8 cellular contexts compared by ENCODE assay signal in the genomic region with DNA sequence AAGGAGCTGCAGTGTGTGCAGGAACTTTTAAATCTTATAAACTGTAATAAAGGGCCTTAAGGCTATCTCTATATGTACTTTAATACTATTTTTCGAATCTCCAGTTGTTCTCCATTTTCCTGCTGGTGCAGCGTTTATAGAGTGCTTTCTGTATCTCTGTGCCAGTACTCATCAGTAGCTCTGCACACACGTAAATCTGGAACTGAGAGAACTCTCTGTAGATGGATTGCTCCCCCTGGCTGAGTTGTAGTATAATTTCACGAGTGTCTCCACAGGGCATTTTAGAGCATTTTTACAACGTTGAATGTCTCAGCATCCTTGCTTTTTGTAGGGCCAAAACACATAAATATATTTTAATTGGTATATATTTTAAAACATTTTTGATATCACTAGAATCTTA.
A peak's percentile ranks its signal among the peaks of the same experiment; 100 is the strongest.
DNase-seq lines count a peak whose midpoint lies in the region; ATAC-seq and TF ChIP-seq lines count a peak whose summit lies in the region.

No MANE protein-coding gene starts in this region.

- no peak overlapping the region for H3K27ac Mint-ChIP-seq in activated CD4-positive, alpha-beta T cell treated with anti-CD3 and anti-CD28 coated beads for 36 hours
- no peak overlapping the region for H3K27ac Mint-ChIP-seq in activated T-cell treated with anti-CD3 and anti-CD28 coated beads, Interleukin-2, amount 50 U/mL, for 24 hours

- DNase-seq in GM12865 (ENCODE audit: low read depth) (peak; percentile 6), Kasumi-1 (lab: John Stamatoyannopoulos, UW) (peak; percentile 66 to 72), OCI-M2 (lab: John Stamatoyannopoulos, UW; ENCODE audit: unreplicated experiment) (peak; percentile 19), heart right ventricle (peak in 1 of 2 donors; percentile 10), NCI-H187 treated with DMSO at 0.1 percent for 48 hours (lab: John Stamatoyannopoulos, UW) (no peak), T1000 (lab: John Stamatoyannopoulos, UW) (no peak)
- DNase-seq in activated CD4-positive, alpha-beta T cell treated with anti-CD3 and anti-CD28 coated beads for 36 hours = no peak
- DNase-seq in activated T-cell treated with anti-CD3 and anti-CD28 coated beads, Interleukin-2, amount 50 U/mL, for 24 hours = no peak

- TF ChIP-seq CTCF in GM12865 (IDR thresholded peaks at IDR 0.05; ENCODE audit: insufficient read depth, low read depth, low read length, missing control alignments) = peak; percentile 11
- TF ChIP-seq CTCF in heart right ventricle (IDR thresholded peaks at IDR 0.05) = peak in 7 of 9 donors; percentile 14 to 48 (median 32)

- no peaks in the 10 kb centered on the region for H3K27me3 Mint-ChIP-seq in activated CD4-positive, alpha-beta T cell treated with anti-CD3 and anti-CD28 coated beads for 36 hours
- H3K27me3 Mint-ChIP-seq in activated T-cell treated with anti-CD3 and anti-CD28 coated beads, Interleukin-2, amount 50 U/mL, for 24 hours = no peaks in the 10 kb centered on the region

- intact Hi-C loops in heart right ventricle (cut with DNase I) = no loop called here
- intact Hi-C loops in activated CD4-positive, alpha-beta T cell treated with anti-CD3 and anti-CD28 coated beads for 36 hours (cut with DNase I, micrococcal nuclease) = no loop called here

- no peak overlapping the region for H3K4me3 Mint-ChIP-seq in activated CD4-positive, alpha-beta T cell treated with anti-CD3 and anti-CD28 coated beads for 36 hours
- H3K4me3 Mint-ChIP-seq in activated T-cell treated with anti-CD3 and anti-CD28 coated beads, Interleukin-2, amount 50 U/mL, for 24 hours = no peak overlapping the region

- H3K27ac ChIP-seq in heart right ventricle = no peak overlapping the region

- no peaks in the 10 kb centered on the region for H3K27me3 ChIP-seq in heart right ventricle

- WGBS in heart right ventricle, 2 donors = 17 to 21% methylated on average over 5 of the region's 5 CpGs

- no peaks in the 10 kb centered on the region for H3K4me1 Mint-ChIP-seq in activated CD4-positive, alpha-beta T cell treated with anti-CD3 and anti-CD28 coated beads for 36 hours
- H3K4me1 Mint-ChIP-seq in activated T-cell treated with anti-CD3 and anti-CD28 coated beads, Interleukin-2, amount 50 U/mL, for 24 hours (ENCODE audit: low read depth) = no peaks in the 10 kb centered on the region

- no peaks in the 10 kb centered on the region for H3K4me1 ChIP-seq in heart right ventricle

- CTCF ChIA-PET in activated CD4-positive, alpha-beta T cell treated with anti-CD3 and anti-CD28 coated beads for 36 hours (lab: Charles Lee) = interaction anchor here (1.3 kb wide), 1 partner anchor 10 kb away, joined by 3 read pairs; no protein-coding TSS in a partner anchor

- H3K9me3 Mint-ChIP-seq in activated CD4-positive, alpha-beta T cell treated with anti-CD3 and anti-CD28 coated beads for 36 hours (ENCODE audit: low read depth) = no peaks in the 10 kb centered on the region
- H3K9me3 Mint-ChIP-seq in activated T-cell treated with anti-CD3 and anti-CD28 coated beads, Interleukin-2, amount 50 U/mL, for 24 hours = no peaks in the 10 kb centered on the region

- POLR2A ChIA-PET in activated CD4-positive, alpha-beta T cell treated with anti-CD3 and anti-CD28 coated beads for 36 hours (lab: Charles Lee) = no interaction called here

- H3K36me3 Mint-ChIP-seq in activated CD4-positive, alpha-beta T cell treated with anti-CD3 and anti-CD28 coated beads for 36 hours (ENCODE audit: low read depth) = no peaks in the 10 kb centered on the region
- H3K36me3 Mint-ChIP-seq in activated T-cell treated with anti-CD3 and anti-CD28 coated beads, Interleukin-2, amount 50 U/mL, for 24 hours (ENCODE audit: low read depth) = no peaks in the 10 kb centered on the region

- no peaks in the 10 kb centered on the region for H3K36me3 ChIP-seq in heart right ventricle

- H3K4me3 ChIP-seq in GM12865 (ENCODE audit: low read depth, low read length) (no peak overlapping the region), heart right ventricle (no peak overlapping the region)

- H3K9me3 ChIP-seq in heart right ventricle = no peaks in the 10 kb centered on the region

- peak in 3 of 8 donors; percentile 57 to 64 (median 62) for ATAC-seq in heart right ventricle
- no peak for ATAC-seq in activated CD4-positive, alpha-beta T cell treated with anti-CD3 and anti-CD28 coated beads for 36 hours

Comparison
In these comparisons a context has a peak if more than half of its experiments do, and no peak if none do; other contexts are left out.
1. DNase-seq: peak in GM12865 (single experiment), Kasumi-1 (2 of 2) and OCI-M2 (single experiment); none in NCI-H187 treated with DMSO at 0.1 percent for 48 hours (single experiment), activated CD4-positive, alpha-beta T cell treated with anti-CD3 and anti-CD28 coated beads for 36 hours (single experiment), activated T-cell treated with anti-CD3 and anti-CD28 coated beads, Interleukin-2, amount 50 U/mL, for 24 hours (single experiment) and T1000 (single experiment).